In genomic region chr2:226752887-226753286, GRCh38 we compare ENCODE assay signal across 1 cellular context.
TF ChIP-seq lines count a peak whose summit lies in the region.

No MANE protein-coding gene starts in this region.

TF ChIP-seq in HepG2, 621 proteins besides CTCF, POLR2A, EP300 and RAD21 (continued from another document):
- TF ChIP-seq KIAA2018 (CRISPR knock-in tag; IDR thresholded peaks at IDR 0.05; ENCODE audit: borderline replicate concordance) (no peak), XBP1 (CRISPR knock-in tag; IDR thresholded peaks at IDR 0.05) (no peak), FOXA1 (IDR thresholded peaks at IDR 0.05) (no peak), FOXA1 (CRISPR knock-in tag; IDR thresholded peaks at IDR 0.05) (no peak), POLR2G (IDR thresholded peaks at IDR 0.05; ENCODE audit: low read depth, low read length) (no peak), IRX3 (CRISPR knock-in tag; IDR thresholded peaks at IDR 0.05; ENCODE audit: borderline replicate concordance, low read depth) (no peak), ZNF251 (CRISPR knock-in tag; IDR thresholded peaks at IDR 0.05) (no peak), PRPF4 (IDR thresholded peaks at IDR 0.05; ENCODE audit: low read depth, low read length, poor library complexity, severe bottlenecking) (no peak), KDM5B (CRISPR knock-in tag; IDR thresholded peaks at IDR 0.05; ENCODE audit: borderline replicate concordance) (no peak), ATF1 (CRISPR knock-in tag; IDR thresholded peaks at IDR 0.05) (no peak), KMT2A (CRISPR knock-in tag; IDR thresholded peaks at IDR 0.05) (no peak), ZNF30 (CRISPR knock-in tag; IDR thresholded peaks at IDR 0.05) (no peak), BCL6 (CRISPR knock-in tag; IDR thresholded peaks at IDR 0.05) (no peak), PHF21A (CRISPR knock-in tag; IDR thresholded peaks at IDR 0.05) (no peak), SAFB2 (CRISPR knock-in tag; IDR thresholded peaks at IDR 0.05; ENCODE audit: borderline replicate concordance, low read depth) (no peak), ZNF44 (CRISPR knock-in tag; IDR thresholded peaks at IDR 0.05) (no peak), KLF6 (CRISPR knock-in tag; IDR thresholded peaks at IDR 0.05) (no peak)
